In the genomic region with DNA sequence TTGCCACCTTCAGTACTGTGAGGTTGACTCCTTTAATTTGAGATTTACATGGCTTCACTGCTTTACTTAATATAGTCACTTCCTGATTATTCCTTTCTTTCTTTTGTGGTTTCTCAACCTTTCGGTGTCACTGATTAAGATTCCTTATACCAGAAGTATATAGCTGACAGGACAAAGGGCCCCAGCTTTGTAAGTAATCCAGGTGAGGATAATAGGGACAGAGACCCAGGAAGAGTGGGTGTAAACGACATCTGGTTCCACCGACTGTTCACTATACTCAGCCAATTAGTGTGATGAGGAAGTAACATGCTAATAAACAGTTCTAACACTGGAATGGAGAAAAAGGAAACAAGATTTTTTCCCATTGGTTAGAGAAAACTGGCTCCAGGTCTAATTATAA, we compare ENCODE assay signal across 25 cellular contexts.
"Had no signal": no experiment of that assay in that cellular context is flagged by ENCODE, and none has a peak within 500 bp of the region (broad histone marks: within the 10 kb centered on the region; RNA-seq: fewer than 3 reads in every experiment).

No MANE protein-coding gene starts in this region.

- H3K4me1 Mint-ChIP-seq: activated B cell treated with CpG ODN at 0.5 μM for 24 hours; central memory CD8-positive, alpha-beta T cell had no signal

- H3K27me3 Mint-ChIP-seq: activated B cell treated with CpG ODN at 0.5 μM for 24 hours; activated CD4-positive, alpha-beta memory T cell treated with anti-CD3 and anti-CD28 coated beads for 36 hours; activated naive CD8-positive, alpha-beta T cell treated with anti-CD3 and anti-CD28 coated beads for 36 hours; central memory CD8-positive, alpha-beta T cell had no signal

- H3K4me1 ChIP-seq: breast epithelium, esophagus muscularis mucosa, right atrium auricular region, upper lobe of left lung had no signal

- H3K36me3 ChIP-seq: breast epithelium, esophagus muscularis mucosa, gastrocnemius medialis, pancreas, right atrium auricular region, upper lobe of left lung had no signal

- H3K27ac ChIP-seq: breast epithelium, esophagus muscularis mucosa, gastrocnemius medialis, pancreas, psoas muscle, right atrium auricular region, upper lobe of left lung had no signal

- H3K9me3 ChIP-seq: breast epithelium, esophagus muscularis mucosa, gastrocnemius medialis, pancreas, psoas muscle, right atrium auricular region, upper lobe of left lung had no signal

- H3K27ac Mint-ChIP-seq: activated B cell treated with CpG ODN at 0.5 μM for 24 hours; activated CD4-positive, alpha-beta memory T cell treated with anti-CD3 and anti-CD28 coated beads for 36 hours; activated naive CD8-positive, alpha-beta T cell treated with anti-CD3 and anti-CD28 coated beads for 36 hours; activated T-helper 1 cell treated with anti-CD3 and anti-CD28 coated beads, Interleukin-12 subunit alpha, Interleukin-12 subunit beta, Interleukin-2, Interleukin-4 antibody, amounts not matched to agents 30 ng/mL and 10 ng/mL and 1 ng/mL, durations not matched to agents 14 hours and 24 hours and 36 hours; natural killer cell had no signal

- H3K4me3 ChIP-seq: breast epithelium, esophagus muscularis mucosa, gastrocnemius medialis, pancreas, psoas muscle, right atrium auricular region, upper lobe of left lung had no signal

- H3K9me3 Mint-ChIP-seq: activated B cell treated with CpG ODN at 0.5 μM for 24 hours; activated CD4-positive, alpha-beta memory T cell treated with anti-CD3 and anti-CD28 coated beads for 36 hours; central memory CD8-positive, alpha-beta T cell; natural killer cell had no signal

- DNase-seq: activated B cell treated with CpG ODN at 0.5 μM for 24 hours; activated CD4-positive, alpha-beta memory T cell treated with anti-CD3 and anti-CD28 coated beads for 36 hours; activated CD4-positive, alpha-beta T cell treated with anti-CD3 and anti-CD28 coated beads for 4 hours; activated gamma-delta T cell treated with Interleukin-2 at 50 U/mL for 16 hours; activated naive CD8-positive, alpha-beta T cell treated with anti-CD3 and anti-CD28 coated beads for 36 hours; gastrocnemius medialis; head of caudate nucleus; islet precursor cell; left cardiac atrium; midbrain; natural killer cell; pancreas; psoas muscle; stimulated activated CD4-positive, alpha-beta T cell treated with anti-CD3 and anti-CD28 coated beads, Interleukin-4, amount 100 ng/mL, for 24 hours; stimulated activated naive CD4-positive, alpha-beta T cell treated with Interleukin-2 at 50 U/mL for 16 hours; T-helper 1 cell; T-helper 9 cell; upper lobe of left lung had no signal

- H3K4me3 Mint-ChIP-seq: activated B cell treated with CpG ODN at 0.5 μM for 24 hours; activated CD4-positive, alpha-beta memory T cell treated with anti-CD3 and anti-CD28 coated beads for 36 hours; activated naive CD8-positive, alpha-beta T cell treated with anti-CD3 and anti-CD28 coated beads for 36 hours; activated T-helper 1 cell treated with anti-CD3 and anti-CD28 coated beads, Interleukin-12 subunit alpha, Interleukin-12 subunit beta, Interleukin-2, Interleukin-4 antibody, amounts not matched to agents 30 ng/mL and 10 ng/mL and 1 ng/mL, durations not matched to agents 14 hours and 24 hours and 36 hours; central memory CD8-positive, alpha-beta T cell; natural killer cell had no signal

- H3K27me3 ChIP-seq: breast epithelium, esophagus muscularis mucosa, gastrocnemius medialis, pancreas, right atrium auricular region, upper lobe of left lung had no signal

- FAIRE-seq: astrocyte, colon, pancreas had no signal

- H3K36me3 Mint-ChIP-seq: activated CD4-positive, alpha-beta memory T cell treated with anti-CD3 and anti-CD28 coated beads for 36 hours; natural killer cell had no signal
